ENCODE assay signal across 9 cellular contexts in genomic region chr22:24806663-24807001, GRCh38. TPM values are rescaled to one million over a fixed set of nuclear protein-coding genes. Genes with fewer than 3 reads are reported as not detected.
DNase-seq lines count a peak whose midpoint lies in the region; ATAC-seq and TF ChIP-seq lines count a peak whose summit lies in the region.
"Had no signal": no experiment of that assay in that cellular context is flagged by ENCODE, and none has a peak within 500 bp of the region (broad histone marks: within the 10 kb centered on the region; RNA-seq: fewer than 3 reads in every experiment).

No MANE protein-coding gene starts in this region.

- POLR2A ChIA-PET in CD8-positive, alpha-beta memory T cell (lab: Charles Lee), result interaction anchor here (1.0 kb wide), 1 partner anchor 31 kb away, joined by 3 read pairs; no protein-coding TSS in a partner anchor

- H3K4me2 ChIP-seq in OCI-LY3 (ENCODE audit: low read length) (peak overlapping the region; percentile 93), trophoblast cell (ENCODE audit: low read length) (peak overlapping the region; percentile 79)

- intact Hi-C loops in activated T-helper 2 cell treated with anti-CD3 and anti-CD28 coated beads, Interferon-gamma antibody, Interleukin-2, Interleukin-4, amounts not matched to agents 10 μg/mL and 5 μg/mL and 100 μg/mL, durations not matched to agents 14 hours and 24 hours and 36 hours (cut with micrococcal nuclease), result loop anchor here (10.0 kb wide), 1 partner anchor 598 kb away; no protein-coding TSS in a partner anchor

- H4K8ac ChIP-seq in trophoblast cell (ENCODE audit: low read depth, low read length), result no peak overlapping the region

- H2BK120ac ChIP-seq in trophoblast cell (ENCODE audit: insufficient read depth, low read length, poor library complexity), result no peak overlapping the region

- H4K91ac ChIP-seq in trophoblast cell (ENCODE audit: low read depth, low read length), result no peak overlapping the region

- H3K36me3 Mint-ChIP-seq in CD8-positive, alpha-beta memory T cell, result no peaks in the 10 kb centered on the region
- H3K36me3 Mint-ChIP-seq in activated T-helper 2 cell treated with anti-CD3 and anti-CD28 coated beads, Interferon-gamma antibody, Interleukin-2, Interleukin-4, amounts not matched to agents 10 μg/mL and 5 μg/mL and 100 μg/mL, durations not matched to agents 14 hours and 24 hours and 36 hours (ENCODE audit: low read depth), result no peaks in the 10 kb centered on the region

- no peaks in the 10 kb centered on the region for H3K79me2 ChIP-seq in OCI-LY3 (ENCODE audit: low read length)
- H3K79me2 ChIP-seq in trophoblast cell (ENCODE audit: control insufficient read depth, insufficient read depth, low read length, poor library complexity), result no peaks in the 10 kb centered on the region

- peak overlapping the region; percentile 95 for H2AFZ ChIP-seq in OCI-LY3 (ENCODE audit: low read depth, low read length)
- no peak overlapping the region for H2AFZ ChIP-seq in trophoblast cell (ENCODE audit: insufficient read depth, low read length, poor library complexity)

- no peak overlapping the region for H4K12ac ChIP-seq in trophoblast cell (ENCODE audit: low read depth, low read length)

- TF ChIP-seq CTCF in OCI-LY3 (IDR thresholded peaks at IDR 0.05; ENCODE audit: low read depth, low read length) (no peak), right atrium auricular region (IDR thresholded peaks at IDR 0.05) (no peak)

- no peak overlapping the region for H2BK12ac ChIP-seq in trophoblast cell (ENCODE audit: low read length)

- no peak for DNase-seq in CD8-positive, alpha-beta memory T cell
- no peak for DNase-seq in right atrium auricular region (ENCODE audit: low spot score)
- DNase-seq in trophoblast cell, result no peak
- no peak for DNase-seq in activated T-helper 2 cell treated with anti-CD3 and anti-CD28 coated beads, Interferon-gamma antibody, Interleukin-2, Interleukin-4, amounts not matched to agents 10 μg/mL and 5 μg/mL and 100 μg/mL, durations not matched to agents 14 hours and 24 hours and 36 hours (ENCODE audit: low spot score)
- no peak for DNase-seq in AG20443 (ENCODE audit: low spot score)
- no peak for DNase-seq in EL
- DNase-seq: NCI-H187 treated with DMSO at 0.1 percent for 48 hours had no signal

- H3K79me1 ChIP-seq in trophoblast cell (ENCODE audit: low read length), result peaks cover 2% of the 10 kb centered on the region

- H3K27me3 ChIP-seq in CD8-positive, alpha-beta memory T cell (ENCODE audit: insufficient read depth, low read length, poor library complexity, severe bottlenecking), result no peaks in the 10 kb centered on the region
- H3K27me3 ChIP-seq in OCI-LY3 (ENCODE audit: low read depth, low read length) (peaks cover 17% of the 10 kb centered on the region; the same call in 1 of the 2 replicates), right atrium auricular region (no peaks in the 10 kb centered on the region), trophoblast cell (ENCODE audit: insufficient read depth, low read length) (no peaks in the 10 kb centered on the region)

- peaks cover 13 to 17% (median 17%) of the 10 kb centered on the region in 3 donors for H3K4me1 Mint-ChIP-seq in CD8-positive, alpha-beta memory T cell
- peaks cover 36% of the 10 kb centered on the region for H3K4me1 Mint-ChIP-seq in activated T-helper 2 cell treated with anti-CD3 and anti-CD28 coated beads, Interferon-gamma antibody, Interleukin-2, Interleukin-4, amounts not matched to agents 10 μg/mL and 5 μg/mL and 100 μg/mL, durations not matched to agents 14 hours and 24 hours and 36 hours (ENCODE audit: low read depth)

- no CpG with 5 or more reads among the region's 11 CpGs for WGBS in trophoblast cell (ENCODE audit: extremely low coverage, insufficient coverage, insufficient read length)

- no peaks in the 10 kb centered on the region for H3K9me3 ChIP-seq in CD8-positive, alpha-beta memory T cell (ENCODE audit: low read length)
- H3K9me3 ChIP-seq in OCI-LY3 (ENCODE audit: insufficient read depth, low read length) (no peaks in the 10 kb centered on the region), right atrium auricular region (no peaks in the 10 kb centered on the region), trophoblast cell (ENCODE audit: insufficient read depth, low read depth, low read length) (no peaks in the 10 kb centered on the region)

- no peaks in the 10 kb centered on the region for H3K36me3 ChIP-seq in CD8-positive, alpha-beta memory T cell (ENCODE audit: insufficient read depth, low read length)
- H3K36me3 ChIP-seq in OCI-LY3 (replicated peaks; ENCODE audit: low read depth, low read length) (no peaks in the 10 kb centered on the region), right atrium auricular region (no peaks in the 10 kb centered on the region), trophoblast cell (ENCODE audit: control insufficient read depth in 1 of 2, insufficient read depth in 2 of 2, low read length in 2 of 2) (no peaks in the 10 kb centered on the region)

- H3K18ac ChIP-seq in trophoblast cell (ENCODE audit: low read length), result no peak overlapping the region

- H3K9ac ChIP-seq in OCI-LY3 (ENCODE audit: low read length) (peak overlapping the region; percentile 65; the same call in 1 of the 2 replicates), trophoblast cell (ENCODE audit: low read length) (no peak overlapping the region)

- peak overlapping the region; percentile 25 to 87 (median 74) for H3K4me3 Mint-ChIP-seq in CD8-positive, alpha-beta memory T cell
- H3K4me3 Mint-ChIP-seq in activated T-helper 2 cell treated with anti-CD3 and anti-CD28 coated beads, Interferon-gamma antibody, Interleukin-2, Interleukin-4, amounts not matched to agents 10 μg/mL and 5 μg/mL and 100 μg/mL, durations not matched to agents 14 hours and 24 hours and 36 hours (ENCODE audit: low read depth), result no peak overlapping the region

- no peak overlapping the region for H3K23ac ChIP-seq in trophoblast cell (ENCODE audit: low read length)

- H2BK5ac ChIP-seq in trophoblast cell (ENCODE audit: low read depth, low read length, poor library complexity), result no peak overlapping the region

- no peak overlapping the region for H3K4ac ChIP-seq in trophoblast cell (ENCODE audit: low read depth, low read length)

- peak overlapping the region in 4 of 8 donors; percentile 28 to 48 (median 46) for H3K27ac Mint-ChIP-seq in CD8-positive, alpha-beta memory T cell
- H3K27ac Mint-ChIP-seq in activated T-helper 2 cell treated with anti-CD3 and anti-CD28 coated beads, Interferon-gamma antibody, Interleukin-2, Interleukin-4, amounts not matched to agents 10 μg/mL and 5 μg/mL and 100 μg/mL, durations not matched to agents 14 hours and 24 hours and 36 hours, result no peak overlapping the region

- no peaks in the 10 kb centered on the region for H3K9me3 Mint-ChIP-seq in CD8-positive, alpha-beta memory T cell
- no peaks in the 10 kb centered on the region for H3K9me3 Mint-ChIP-seq in activated T-helper 2 cell treated with anti-CD3 and anti-CD28 coated beads, Interferon-gamma antibody, Interleukin-2, Interleukin-4, amounts not matched to agents 10 μg/mL and 5 μg/mL and 100 μg/mL, durations not matched to agents 14 hours and 24 hours and 36 hours

- peaks cover 0 to 3% of the 10 kb centered on the region in 2 donors for H3K27me3 Mint-ChIP-seq in CD8-positive, alpha-beta memory T cell
- H3K27me3 Mint-ChIP-seq in activated T-helper 2 cell treated with anti-CD3 and anti-CD28 coated beads, Interferon-gamma antibody, Interleukin-2, Interleukin-4, amounts not matched to agents 10 μg/mL and 5 μg/mL and 100 μg/mL, durations not matched to agents 14 hours and 24 hours and 36 hours (ENCODE audit: low read depth), result peaks cover 24% of the 10 kb centered on the region

- H4K20me1 ChIP-seq in OCI-LY3 (ENCODE audit: insufficient read depth, low read length), result no peaks in the 10 kb centered on the region

- H3K14ac ChIP-seq in trophoblast cell (ENCODE audit: low read length), result no peak overlapping the region

- H2AK5ac ChIP-seq in trophoblast cell (ENCODE audit: low read length), result no peak overlapping the region

- no peaks in the 10 kb centered on the region for H3K4me1 ChIP-seq in CD8-positive, alpha-beta memory T cell (ENCODE audit: insufficient read depth, low read length)
- H3K4me1 ChIP-seq in OCI-LY3 (ENCODE audit: low read length) (peaks cover 6% of the 10 kb centered on the region), right atrium auricular region (peaks cover 0 to 52% of the 10 kb centered on the region in 2 donors), trophoblast cell (ENCODE audit: control insufficient read depth in 1 of 2, insufficient read depth in 2 of 2, low read length in 2 of 2) (peaks cover 0 to 2% of the 10 kb centered on the region in 2 experiments)

- H3K27ac ChIP-seq in CD8-positive, alpha-beta memory T cell (ENCODE audit: low read depth, low read length), result no peak overlapping the region
- H3K27ac ChIP-seq in OCI-LY3 (ENCODE audit: low read length) (no peak overlapping the region), right atrium auricular region (peak overlapping the region; percentile 83 to 85), trophoblast cell (ENCODE audit: low read depth, low read length) (no peak overlapping the region)

- H3K4me3 ChIP-seq in CD8-positive, alpha-beta memory T cell (ENCODE audit: low read length), result no peak overlapping the region
- H3K4me3 ChIP-seq in OCI-LY3 (ENCODE audit: low read length), result peak overlapping the region; percentile 87
- peak overlapping the region; percentile 55 to 67 for H3K4me3 ChIP-seq in right atrium auricular region
- no peak overlapping the region for H3K4me3 ChIP-seq in trophoblast cell (ENCODE audit: low read depth, low read length)

- CTCF ChIA-PET in CD8-positive, alpha-beta memory T cell (lab: Charles Lee), result no interaction called here

- no peak for ATAC-seq in HG03378 (IDR thresholded peaks at IDR 0.05; ENCODE audit: unreplicated experiment)

RNA-seq across cellular contexts. Expression of gene SGSM1, which starts 0.6 kb away (rescaled TPM):
- total RNA-seq in CD8-positive, alpha-beta memory T cell, result under 1 TPM; 0.09 to 0.31 TPM
- 0.28 TPM for polyA plus RNA-seq in CD8-positive, alpha-beta memory T cell
- total RNA-seq in right atrium auricular region, result 10 to 100 TPM; 13.9 to 14.9 TPM
- polyA plus RNA-seq in trophoblast cell (2013), result 0.04 and 0.08 TPM in 2 replicates
- 0.07 TPM in 1 of 2 replicates, not detected in the other for total RNA-seq in activated T-helper 2 cell treated with anti-CD3 and anti-CD28 coated beads, Interferon-gamma antibody, Interleukin-2, Interleukin-4, amounts not matched to agents 10 μg/mL and 5 μg/mL and 100 μg/mL, durations not matched to agents 14 hours and 24 hours and 36 hours

RNA-seq across cellular contexts. Expression of gene PIWIL3, which starts 32.1 kb away (rescaled TPM):
- total RNA-seq in CD8-positive, alpha-beta memory T cell, result not detected
- polyA plus RNA-seq in CD8-positive, alpha-beta memory T cell, result not detected
- total RNA-seq in right atrium auricular region, result not detected
- polyA plus RNA-seq in trophoblast cell (2013), result 0.01 TPM in 1 of 2 replicates, not detected in the other
- not detected in 2 replicates for total RNA-seq in activated T-helper 2 cell treated with anti-CD3 and anti-CD28 coated beads, Interferon-gamma antibody, Interleukin-2, Interleukin-4, amounts not matched to agents 10 μg/mL and 5 μg/mL and 100 μg/mL, durations not matched to agents 14 hours and 24 hours and 36 hours

Comparison
In these comparisons a context has a peak if more than half of its experiments do, and no peak if none do; other contexts are left out.
1. H3K27ac ChIP-seq: peak in right atrium auricular region (2 of 2); none in CD8-positive, alpha-beta memory T cell (single experiment), OCI-LY3 (single experiment) and trophoblast cell (single experiment).
2. H3K4me3 ChIP-seq: peak in OCI-LY3 (single experiment) and right atrium auricular region (2 of 2); none in CD8-positive, alpha-beta memory T cell (single experiment) and trophoblast cell (single experiment).
3. RNA of gene SGSM1, which starts 0.6 kb away (total RNA-seq): 13.9 to 14.9 TPM in right atrium auricular region; 0.09 to 0.31 TPM in CD8-positive, alpha-beta memory T cell and 0.07 TPM in activated T-helper 2 cell treated with anti-CD3 and anti-CD28 coated beads, Interferon-gamma antibody, Interleukin-2, Interleukin-4, amounts not matched to agents 10 μg/mL and 5 μg/mL and 100 μg/mL, durations not matched to agents 14 hours and 24 hours and 36 hours; every median in the first group is over 10 times any median in the second.